In the genomic region with DNA sequence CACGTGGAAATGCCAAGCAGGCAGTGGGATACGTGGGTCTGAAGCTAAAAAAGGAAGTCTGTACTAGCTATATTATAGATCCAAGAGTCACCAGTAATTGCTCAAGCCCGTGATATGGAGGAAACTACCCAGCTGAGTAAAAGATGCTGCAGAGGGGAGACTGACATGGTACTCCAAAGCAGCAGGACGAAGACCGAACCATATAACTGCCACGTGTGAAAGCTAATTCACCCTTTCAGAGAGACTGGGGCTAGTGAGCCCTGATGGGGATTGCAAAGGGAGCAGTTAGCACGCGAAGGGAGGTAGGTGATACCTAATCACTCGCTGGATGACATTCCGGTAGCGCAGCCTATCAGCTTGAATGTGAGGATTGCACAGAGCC, we compare ENCODE assay signal across 8 cellular contexts. TPM values are rescaled to one million over a fixed set of nuclear protein-coding genes. Genes with fewer than 3 reads are reported as not detected.
A peak's percentile ranks its signal among the peaks of the same experiment; 100 is the strongest.
DNase-seq lines count a peak whose midpoint lies in the region; ATAC-seq lines count a peak whose summit lies in the region.

No MANE protein-coding gene starts in this region.

- DNase-seq in NCI-H345 treated with DMSO at 0.1 percent for 48 hours (lab: John Stamatoyannopoulos, UW; ENCODE audit: unreplicated experiment) (peak; percentile 57), NCI-H345 (lab: John Stamatoyannopoulos, UW) (no peak), NCI-H146 (lab: John Stamatoyannopoulos, UW) (peak; percentile 79), adipocyte (ENCODE audit: low read depth) (no peak), iPS-NIHi7 (ENCODE audit: extremely low spot score) (peak; percentile 65), substantia nigra (lab: John Stamatoyannopoulos, UW) (no peak), H4 (ENCODE audit: low spot score) (no peak)

- H3K4me3 ChIP-seq in adipocyte (ENCODE audit: low read length): peak overlapping the region; percentile 89

- ATAC-seq in HG02571 (IDR thresholded peaks at IDR 0.05; ENCODE audit: unreplicated experiment): peak; percentile 25

- H3K27ac ChIP-seq in substantia nigra (ENCODE audit: low read depth, low read length, poor library complexity, severe bottlenecking): peak overlapping the region; percentile 97

- H3K9me3 ChIP-seq in adipocyte (ENCODE audit: control insufficient read depth, low read length): no peaks in the 10 kb centered on the region

- H3K9ac ChIP-seq in adipocyte (ENCODE audit: low read length): peak overlapping the region; percentile 92

- H3K27me3 ChIP-seq in adipocyte (replicated peaks; ENCODE audit: control insufficient read depth, insufficient read depth, low read length): no peaks in the 10 kb centered on the region

- H3K36me3 ChIP-seq in adipocyte (ENCODE audit: control insufficient read depth, insufficient read depth, low read length, severe bottlenecking): peaks cover 21% of the 10 kb centered on the region

- H3K4me1 ChIP-seq in adipocyte (ENCODE audit: control insufficient read depth, insufficient read depth, low read length): peaks cover 23% of the 10 kb centered on the region

RNA-seq across cellular contexts. Expression of gene AP4B1, which starts 0.3 kb away (rescaled TPM):
- total RNA-seq in H4 (2014; rRNA removed; shearing (Covaris generic)): 6.9 and 9.4 TPM in 2 replicates

RNA-seq across cellular contexts. Expression of gene DCLRE1B, which starts 0.8 kb away (rescaled TPM):
- 5.7 and 6.0 TPM in 2 replicates for total RNA-seq in H4 (2014; rRNA removed; shearing (Covaris generic))

RNA-seq across cellular contexts. Expression of gene BCL2L15, which starts 16.9 kb away (rescaled TPM):
- total RNA-seq in H4 (2014; rRNA removed; shearing (Covaris generic)): not detected in 2 replicates

RNA-seq across cellular contexts. Expression of gene HIPK1, which starts 24.8 kb away (rescaled TPM):
- total RNA-seq in H4 (2014; rRNA removed; shearing (Covaris generic)): 8.3 and 11.8 TPM in 2 replicates

RNA-seq across cellular contexts. Expression of gene PTPN22, which starts 32.8 kb away (rescaled TPM):
- total RNA-seq in H4 (2014; rRNA removed; shearing (Covaris generic)): 0.62 and 0.68 TPM in 2 replicates

Comparison
In these comparisons a context has a peak if more than half of its experiments do, and no peak if none do; other contexts are left out.
1. DNase-seq: peak in NCI-H345 treated with DMSO at 0.1 percent for 48 hours (single experiment), NCI-H146 (single experiment) and iPS-NIHi7 (single experiment); none in NCI-H345 (single experiment), adipocyte (single experiment), substantia nigra (0 of 49) and H4 (single experiment).